In genomic region chr12:112096667-112097066, GRCh38 we compare ENCODE assay signal across 9 cellular contexts. TPM values are rescaled to one million over a fixed set of nuclear protein-coding genes. Genes with fewer than 3 reads are reported as not detected.
DNase-seq lines count a peak whose midpoint lies in the region; ATAC-seq and TF ChIP-seq lines count a peak whose summit lies in the region.
"Had no signal": no experiment of that assay in that cellular context is flagged by ENCODE, and none has a peak within 500 bp of the region (broad histone marks: within the 10 kb centered on the region; RNA-seq: fewer than 3 reads in every experiment).

No MANE protein-coding gene starts in this region.

- no peaks in the 10 kb centered on the region; the same call in 1 of the 2 replicates for H3K9me3 ChIP-seq in AG04450 (ENCODE audit: control insufficient read depth, insufficient read depth, low read length)
- no peaks in the 10 kb centered on the region for H3K9me3 ChIP-seq in tibial nerve
- H3K9me3 ChIP-seq: lower lobe of right lung had no signal

- POLR2A ChIA-PET in AG04450 (lab: Yijun Ruan, JAX), result interaction anchor here (0.7 to 1.0 kb wide), 3 partner anchors 8 to 84 kb away, joined by 3 to 7 read pairs (median 3); partner anchors contain the start of genes ERP29 and TMEM116
- POLR2A ChIA-PET in activated B cell treated with CpG ODN at 0.5 μM for 24 hours (lab: Charles Lee), result interaction anchor here (0.8 to 2.8 kb wide), 7 partner anchors 10 to 50 kb away, joined by 3 to 15 read pairs (median 3); partner anchors contain the start of genes NAA25 and TRAFD1

- no peaks in the 10 kb centered on the region for H3K9me3 Mint-ChIP-seq in activated B cell treated with CpG ODN at 0.5 μM for 24 hours

- H3K4me3 Mint-ChIP-seq in activated B cell treated with CpG ODN at 0.5 μM for 24 hours, result no peak overlapping the region

- TF ChIP-seq EP300 in tibial nerve (IDR thresholded peaks at IDR 0.05), result no peak

- peak overlapping the region; percentile 75 for H3K27ac Mint-ChIP-seq in activated B cell treated with CpG ODN at 0.5 μM for 24 hours

- ATAC-seq in GM21825 (IDR thresholded peaks at IDR 0.05; ENCODE audit: unreplicated experiment) (peak; percentile 43), activated B cell treated with CpG ODN at 0.5 μM for 24 hours (ENCODE audit: low read depth) (peak; percentile 37), foreskin keratinocyte (peak; percentile 98), HG03175 (IDR thresholded peaks at IDR 0.05; ENCODE audit: unreplicated experiment) (no peak)
- ATAC-seq: lower lobe of right lung had no signal

- no peak for TF ChIP-seq CTCF in AG04450 (IDR thresholded peaks at IDR 0.05; ENCODE audit: low read depth, low read length)
- no peak for TF ChIP-seq CTCF in activated B cell treated with CpG ODN at 0.5 μM for 24 hours (IDR thresholded peaks at IDR 0.05)
- no peak for TF ChIP-seq CTCF in foreskin keratinocyte (conservative IDR thresholded peaks at IDR 0.05)
- no peak for TF ChIP-seq CTCF in tibial nerve (IDR thresholded peaks at IDR 0.05)

- H3K4me3 ChIP-seq in AG04450 (ENCODE audit: low read depth, low read length), result no peak overlapping the region
- no peak overlapping the region for H3K4me3 ChIP-seq in tibial nerve
- H3K4me3 ChIP-seq: lower lobe of right lung had no signal

- H3K27me3 Mint-ChIP-seq in activated B cell treated with CpG ODN at 0.5 μM for 24 hours, result no peaks in the 10 kb centered on the region

- CTCF ChIA-PET in AG04450 (lab: Charles Lee), result no interaction called here
- CTCF ChIA-PET in activated B cell treated with CpG ODN at 0.5 μM for 24 hours (lab: Charles Lee), result no interaction called here

- H3K27ac ChIP-seq in AG04450 (ENCODE audit: low read depth, low read length), result peak overlapping the region; percentile 52
- H3K27ac ChIP-seq in foreskin keratinocyte, result no peak overlapping the region
- no peak overlapping the region for H3K27ac ChIP-seq in tibial nerve
- H3K27ac ChIP-seq: lower lobe of right lung had no signal

- H3K36me3 ChIP-seq in tibial nerve, result peaks cover 0 to 65% (median 0%) of the 10 kb centered on the region in 3 donors

- WGBS in tibial nerve, 2 donors, result 51 to 62% methylated on average over 2 of the region's 2 CpGs

- H3K27me3 ChIP-seq in AG04450 (ENCODE audit: control insufficient read depth, insufficient read depth, low read length) (no peaks in the 10 kb centered on the region), foreskin keratinocyte (no peaks in the 10 kb centered on the region), tibial nerve (no peaks in the 10 kb centered on the region)

- DNase-seq in AG04450 (ENCODE audit: low read depth, low spot score) (no peak), activated B cell treated with CpG ODN at 0.5 μM for 24 hours (no peak), foreskin keratinocyte (peak; percentile 72 to 88), SKM-1 (lab: John Stamatoyannopoulos, UW; ENCODE audit: unreplicated experiment) (no peak), SKM-1 treated with dmso at 0.1 percent for 144 hours (lab: John Stamatoyannopoulos, UW; ENCODE audit: unreplicated experiment) (no peak), tibial nerve (ENCODE audit: low spot score in 2 of 2) (no peak)
- DNase-seq: lower lobe of right lung had no signal

- peaks cover 24% of the 10 kb centered on the region for H3K4me1 Mint-ChIP-seq in activated B cell treated with CpG ODN at 0.5 μM for 24 hours

- H3K4me1 ChIP-seq in foreskin keratinocyte (peaks cover 15% of the 10 kb centered on the region), tibial nerve (peaks cover 0 to 16% (median 0%) of the 10 kb centered on the region in 4 donors)

- TF ChIP-seq POLR2A in tibial nerve (IDR thresholded peaks at IDR 0.05), result no peak

- intact Hi-C loops in activated B cell treated with CpG ODN at 0.5 μM for 24 hours (cut with micrococcal nuclease), result loop anchor here (1.0 to 2.0 kb wide), 3 partner anchors 12 to 28 kb away; partner anchors contain the start of genes NAA25 and TRAFD1

- peaks cover 63% of the 10 kb centered on the region for H3K36me3 Mint-ChIP-seq in activated B cell treated with CpG ODN at 0.5 μM for 24 hours (ENCODE audit: low read depth)

RNA-seq across cellular contexts. Expression of gene NAA25, which starts 11.9 kb away (rescaled TPM):
- polyA plus RNA-seq in AG04450 (2011; rRNA removed) (16.8 and 17.9 TPM in 2 replicates), foreskin keratinocyte (4.1 and 4.9 TPM in 2 replicates)
- 18.8 and 25.0 TPM in 2 replicates for polyA minus RNA-seq in AG04450 (2011; rRNA and poly(A)+ RNA removed)
- total RNA-seq in activated B cell treated with CpG ODN at 0.5 μM for 24 hours (43.5 and 52.7 TPM in 2 replicates), foreskin keratinocyte (26.7 and 27.9 TPM in 2 replicates), tibial nerve (10 to 100 TPM; 22.7 to 40.4 (median 34.2) TPM)

RNA-seq across cellular contexts. Expression of gene TRAFD1, which starts 28.7 kb away (rescaled TPM):
- polyA plus RNA-seq in AG04450 (2011; rRNA removed) (71.2 and 73.4 TPM in 2 replicates), foreskin keratinocyte (14.0 and 16.0 TPM in 2 replicates)
- 54.0 and 63.0 TPM in 2 replicates for polyA minus RNA-seq in AG04450 (2011; rRNA and poly(A)+ RNA removed)
- total RNA-seq in activated B cell treated with CpG ODN at 0.5 μM for 24 hours (47.8 and 51.0 TPM in 2 replicates), foreskin keratinocyte (19.0 TPM in 2 replicates), tibial nerve (10 to 100 TPM; 24.7 to 32.9 (median 27.4) TPM)

Comparison
In these comparisons a context has a peak if more than half of its experiments do, and no peak if none do; other contexts are left out.
1. DNase-seq: peak in foreskin keratinocyte (2 of 2); none in AG04450 (single experiment), activated B cell treated with CpG ODN at 0.5 μM for 24 hours (single experiment), SKM-1 (single experiment), SKM-1 treated with dmso at 0.1 percent for 144 hours (single experiment) and tibial nerve (0 of 2).